28 cellular contexts compared by ENCODE assay signal in genomic region chrX:470686-471085, GRCh38.
"Had no signal": no experiment of that assay in that cellular context is flagged by ENCODE, and none has a peak within 500 bp of the region (broad histone marks: within the 10 kb centered on the region; RNA-seq: fewer than 3 reads in every experiment).

No MANE protein-coding gene starts in this region.

- H3K4me1 Mint-ChIP-seq: mesothelial cell of epicardium; naive B cell; stimulated activated naive B cell treated with anti-CD40 and anti-IgM and Interleukin-4, amounts not matched to agents 10 μg/mL and 1 μg/mL and 100 μg/mL, for 72 hours had no signal

- H3K4me1 ChIP-seq: colonic mucosa, esophagus muscularis mucosa, foreskin keratinocyte, gastroesophageal sphincter, heart left ventricle, left lung, prostate gland, right atrium auricular region, tibial nerve, upper lobe of right lung, uterus had no signal

- H3K36me3 Mint-ChIP-seq: mesothelial cell of epicardium; natural killer cell treated with Interleukin-12 subunit alpha and Interleukin-12 subunit beta and Interleukin-15 and Interleukin-18, amount 100 ng/mL, for 72 hours; stimulated activated naive B cell treated with anti-CD40 and anti-IgM and Interleukin-4, amounts not matched to agents 10 μg/mL and 1 μg/mL and 100 μg/mL, for 72 hours had no signal

- H3K27ac ChIP-seq: colonic mucosa, esophagus muscularis mucosa, foreskin keratinocyte, gastroesophageal sphincter, heart left ventricle, hepatocyte, left lung, prostate gland, right atrium auricular region, skin epidermis, thoracic aorta, tibial nerve, upper lobe of right lung, uterus had no signal

- DNase-seq: colonic mucosa; effector CD8-positive, alpha-beta T cell; foreskin keratinocyte; heart left ventricle; left cardiac atrium; mesenchymal stem cell; mucosa of descending colon; naive B cell; stimulated activated CD4-positive, alpha-beta T cell treated with anti-CD3 and anti-CD28 coated beads, Interleukin-15, amount 100 ng/mL, for 24 hours; stimulated activated CD4-positive, alpha-beta T cell treated with anti-CD3 and anti-CD28 coated beads, Interleukin-2, amount 100 ng/mL, for 48 hours; stimulated activated naive B cell treated with anti-CD40 and anti-IgM and Interleukin-4, amounts not matched to agents 10 μg/mL and 1 μg/mL and 100 μg/mL, for 72 hours; upper lobe of right lung; uterus had no signal

- H3K27me3 ChIP-seq: colonic mucosa, foreskin keratinocyte, heart left ventricle, hepatocyte, left lung, right atrium auricular region, tibial nerve, upper lobe of right lung, uterus had no signal

- H3K27ac Mint-ChIP-seq: dendritic cell treated with granulocyte-macrophage colony-stimulating factor and Interleukin-4, amounts not matched to agents 40 ng/mL and 50 ng/mL, for 4 days; mesothelial cell of epicardium; naive B cell; natural killer cell treated with Interleukin-12 subunit alpha and Interleukin-12 subunit beta and Interleukin-15 and Interleukin-18, amount 100 ng/mL, for 72 hours; stimulated activated naive B cell treated with anti-CD40 and anti-IgM and Interleukin-4, amounts not matched to agents 10 μg/mL and 1 μg/mL and 100 μg/mL, for 72 hours; stimulated activated naive CD8-positive, alpha-beta T cell treated with anti-CD3 and anti-CD28 coated beads, Interleukin-15, Interleukin-2, amounts not matched to agents 100 ng/mL and 50 ng/mL, for 24 hours had no signal

- H3K4me3 Mint-ChIP-seq: dendritic cell treated with granulocyte-macrophage colony-stimulating factor and Interleukin-4, amounts not matched to agents 40 ng/mL and 50 ng/mL, for 4 days; mesothelial cell of epicardium; naive B cell; natural killer cell treated with Interleukin-12 subunit alpha and Interleukin-12 subunit beta and Interleukin-15 and Interleukin-18, amount 100 ng/mL, for 72 hours; neural crest cell; stimulated activated naive B cell treated with anti-CD40 and anti-IgM and Interleukin-4, amounts not matched to agents 10 μg/mL and 1 μg/mL and 100 μg/mL, for 72 hours; stimulated activated naive CD8-positive, alpha-beta T cell treated with anti-CD3 and anti-CD28 coated beads, Interleukin-15, Interleukin-2, amounts not matched to agents 100 ng/mL and 50 ng/mL, for 24 hours had no signal

- H3K79me2 ChIP-seq: hepatocyte had no signal

- H3K4me2 ChIP-seq: hepatocyte had no signal

- H3K4me3 ChIP-seq: colonic mucosa, esophagus muscularis mucosa, gastroesophageal sphincter, heart left ventricle, hepatocyte, left lung, mucosa of descending colon, prostate gland, right atrium auricular region, skin epidermis, thoracic aorta, tibial nerve, upper lobe of right lung, uterus had no signal

- H3K9me3 Mint-ChIP-seq: natural killer cell treated with Interleukin-12 subunit alpha and Interleukin-12 subunit beta and Interleukin-15 and Interleukin-18, amount 100 ng/mL, for 72 hours had no signal

- FAIRE-seq: endothelial cell of umbilical vein had no signal

- H2AFZ ChIP-seq: hepatocyte had no signal

- H3K36me3 ChIP-seq: colonic mucosa, esophagus muscularis mucosa, gastroesophageal sphincter, heart left ventricle, left lung, prostate gland, right atrium auricular region, thoracic aorta, tibial nerve, upper lobe of right lung, uterus had no signal

- H3K9me3 ChIP-seq: colonic mucosa, mucosa of descending colon, prostate gland, right atrium auricular region, thoracic aorta, upper lobe of right lung, uterus had no signal

- H3K27me3 Mint-ChIP-seq: dendritic cell treated with granulocyte-macrophage colony-stimulating factor and Interleukin-4, amounts not matched to agents 40 ng/mL and 50 ng/mL, for 4 days; stimulated activated naive CD8-positive, alpha-beta T cell treated with anti-CD3 and anti-CD28 coated beads, Interleukin-15, Interleukin-2, amounts not matched to agents 100 ng/mL and 50 ng/mL, for 24 hours had no signal
